18 cellular contexts compared by ENCODE assay signal in the genomic region with DNA sequence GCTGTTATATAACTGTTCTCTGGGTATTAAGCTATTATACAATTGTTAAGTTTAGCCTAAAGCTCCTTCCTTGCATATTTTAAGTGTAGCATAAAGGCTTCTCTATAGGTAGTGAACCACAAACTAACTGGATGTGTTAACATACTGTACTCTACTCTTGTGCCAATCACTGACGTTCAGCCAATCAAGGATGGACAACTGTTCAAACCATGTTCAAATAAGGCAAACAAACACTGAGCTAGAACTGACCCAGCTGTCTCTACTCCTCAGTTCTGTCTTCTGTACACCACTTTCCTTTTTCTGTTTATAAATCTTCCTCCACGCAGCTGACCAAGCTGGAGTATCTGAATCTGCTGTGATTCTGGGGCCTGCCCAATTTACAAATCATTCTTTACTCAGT.
DNase-seq lines count a peak whose midpoint lies in the region; ATAC-seq, FAIRE-seq and TF ChIP-seq lines count a peak whose summit lies in the region.
"Had no signal": no experiment of that assay in that cellular context is flagged by ENCODE, and none has a peak within 500 bp of the region (broad histone marks: within the 10 kb centered on the region; RNA-seq: fewer than 3 reads in every experiment).

No MANE protein-coding gene starts in this region.

- no peaks in the 10 kb centered on the region for H3K36me3 ChIP-seq in H1 (ENCODE audit: control insufficient read depth in 2 of 4, insufficient read depth in 4 of 4, low read length in 3 of 4)
- no peaks in the 10 kb centered on the region for H3K36me3 ChIP-seq in mucosa of descending colon (ENCODE audit: low read depth)
- no peaks in the 10 kb centered on the region for H3K36me3 ChIP-seq in neural progenitor cell
- H3K36me3 ChIP-seq: BLaER1 treated with 17β-estradiol and CSF1 and Interleukin-3, amounts not matched to agents 10 nM and 100 nM had no signal

- peak overlapping the region; percentile 96 for H2BK20ac ChIP-seq in H1 (ENCODE audit: low read length)

- no peaks in the 10 kb centered on the region for H3K9me3 ChIP-seq in H1 (ENCODE audit: insufficient read depth in 2 of 2, low read depth in 1 of 2, low read length in 1 of 2)
- no peaks in the 10 kb centered on the region for H3K9me3 ChIP-seq in mucosa of descending colon
- H3K9me3 ChIP-seq in neural progenitor cell (ENCODE audit: low read depth) = no peaks in the 10 kb centered on the region
- H3K9me3 ChIP-seq: BLaER1 treated with 17β-estradiol and CSF1 and Interleukin-3, amounts not matched to agents 10 nM and 100 nM; SK-N-SH had no signal

- peak; percentile 67 for DNase-seq in DMS53 (lab: John Stamatoyannopoulos, UW)
- peak; percentile 0 for DNase-seq in LHCN-M2 (ENCODE audit: low read depth)
- no peak for DNase-seq in H1 (ENCODE audit: low read depth in 1 of 2, low spot score in 2 of 2)
- DNase-seq in mucosa of descending colon = no peak
- DNase-seq in caudate nucleus (lab: John Stamatoyannopoulos, UW) = no peak
- DNase-seq in neural progenitor cell (ENCODE audit: low spot score) = no peak
- no peak for DNase-seq in NCI-H524 (lab: John Stamatoyannopoulos, UW)
- DNase-seq: 8988T, GOT3, HFFc6, MM.1S, NCI-H1105 treated with DMSO at 0.1 percent for 48 hours, NCI-H1930, NCI-H524 treated with DMSO at 0.1 percent for 48 hours, SK-N-SH had no signal

- H3K4me1 Mint-ChIP-seq in neural progenitor cell = peaks cover 26% of the 10 kb centered on the region

- ATAC-seq in mucosa of descending colon (peak; percentile 10), GM21390 (IDR thresholded peaks at IDR 0.05; ENCODE audit: unreplicated experiment) (no peak)

- no peak overlapping the region for H2AK5ac ChIP-seq in H1 (ENCODE audit: low read depth, low read length)

- H3K4me2 ChIP-seq in H1 (ENCODE audit: insufficient read depth in 1 of 2, low read depth in 2 of 2, low read length in 2 of 2) = no peak overlapping the region
- no peak overlapping the region for H3K4me2 ChIP-seq in neural progenitor cell
- H3K4me2 ChIP-seq: BLaER1 treated with 17β-estradiol and CSF1 and Interleukin-3, amounts not matched to agents 10 nM and 100 nM; KMS-11; SK-N-SH had no signal

- no peak overlapping the region for H2AFZ ChIP-seq in H1 (ENCODE audit: low read length)
- H2AFZ ChIP-seq in neural progenitor cell (replicated peaks) = no peak overlapping the region

- H3K9ac ChIP-seq in H1 (replicated peaks in 1 of 4; ENCODE audit: extremely low read depth in 1 of 4, low read depth in 3 of 4, low read length in 3 of 4) = no peak overlapping the region
- H3K9ac ChIP-seq in neural progenitor cell = no peak overlapping the region
- H3K9ac ChIP-seq: BLaER1 treated with 17β-estradiol and CSF1 and Interleukin-3, amounts not matched to agents 10 nM and 100 nM; KMS-11; SK-N-SH had no signal

- no peak overlapping the region; the same call in 1 of the 2 replicates for H3K18ac ChIP-seq in H1 (ENCODE audit: extremely low read depth, low read length)

- H3K27ac ChIP-seq in H1 (ENCODE audit: low read depth, low read length) = no peak overlapping the region
- H3K27ac ChIP-seq in caudate nucleus (ENCODE audit: low read depth, low read length) = no peak overlapping the region
- H3K27ac ChIP-seq in neural progenitor cell = no peak overlapping the region
- H3K27ac ChIP-seq: BLaER1 treated with 17β-estradiol and CSF1 and Interleukin-3, amounts not matched to agents 10 nM and 100 nM; KMS-11 had no signal

- POLR2A ChIA-PET in H1 (lab: Charles Lee; ENCODE audit: partially characterized antibody) = no interaction called here

- H3K27me3 ChIP-seq in H1 (replicated peaks in 1 of 4; ENCODE audit: control insufficient read depth in 3 of 4, extremely low read depth in 1 of 4, insufficient read depth in 3 of 4, low read length in 3 of 4) (no peaks in the 10 kb centered on the region), neural progenitor cell (peaks cover 60% of the 10 kb centered on the region)
- H3K27me3 ChIP-seq: BLaER1 treated with 17β-estradiol and CSF1 and Interleukin-3, amounts not matched to agents 10 nM and 100 nM had no signal

- no peak for TF ChIP-seq POLR2A in H1 (IDR thresholded peaks at IDR 0.05; ENCODE audit: control extremely low read depth in 1 of 2, low read depth in 2 of 2, low read length in 2 of 2)

- peak overlapping the region; percentile 68; the same call in 1 of the 2 replicates for H2BK5ac ChIP-seq in H1 (ENCODE audit: low read depth, low read length)

- H3K36me3 Mint-ChIP-seq in neural progenitor cell = no peaks in the 10 kb centered on the region

- 81% methylated on average over 2 of the region's 2 CpGs; no CpG with 5 or more reads in 1 of the 2 experiments for WGBS in H1 (ENCODE audit: extremely low coverage in 1 of 2, insufficient coverage in 1 of 2, insufficient read length in 1 of 2, insufficient replicate concordance in 2 of 2, low coverage in 1 of 2, low lambda C conversion rate in 2 of 2, missing lambda C conversion rate in 1 of 2), 2 experiments

- H3K23me2 ChIP-seq in H1 (ENCODE audit: low read depth, low read length) = no peaks in the 10 kb centered on the region

- no peak overlapping the region for H4K5ac ChIP-seq in H1 (ENCODE audit: insufficient read length, low read depth, low read length)

- peak overlapping the region; percentile 24 for H3K4ac ChIP-seq in H1 (replicated peaks; ENCODE audit: insufficient read length, low read depth, low read length)

- H3K56ac ChIP-seq in H1 (replicated peaks; ENCODE audit: insufficient read length, low read depth, low read length) = no peak overlapping the region

- TF ChIP-seq EP300 in H1 (IDR thresholded peaks at IDR 0.05; ENCODE audit: borderline replicate concordance in 1 of 2, low read depth in 2 of 2, low read length in 2 of 2) = no peak

- TF ChIP-seq RAD21 in H1 (IDR thresholded peaks at IDR 0.05 in 1 of 2, conservative IDR thresholded peaks at IDR 0.05 in 1 of 2; ENCODE audit: low read depth in 2 of 2, low read length in 2 of 2) = no peak

- intact Hi-C loops in mucosa of descending colon (cut with DNase I, micrococcal nuclease) = no loop called here

- no peaks in the 10 kb centered on the region for H4K20me1 ChIP-seq in H1 (replicated peaks in 1 of 2; ENCODE audit: control insufficient read depth in 1 of 2, insufficient read depth in 2 of 2, low read length in 2 of 2)
- H4K20me1 ChIP-seq in neural progenitor cell (ENCODE audit: low read depth) = no peaks in the 10 kb centered on the region
- H4K20me1 ChIP-seq: BLaER1 treated with 17β-estradiol and CSF1 and Interleukin-3, amounts not matched to agents 10 nM and 100 nM had no signal

- H3K27ac Mint-ChIP-seq in neural progenitor cell = no peak overlapping the region
- H3K27ac Mint-ChIP-seq: HFFc6 had no signal

- H3K27me3 Mint-ChIP-seq in neural progenitor cell (ENCODE audit: insufficient read depth, low read depth) = no peaks in the 10 kb centered on the region

- no peaks in the 10 kb centered on the region for H3K9me3 Mint-ChIP-seq in neural progenitor cell

- H4K8ac ChIP-seq in H1 (ENCODE audit: extremely low read depth, insufficient read depth, low read length) = no peak overlapping the region

- H2BK120ac ChIP-seq in H1 (replicated peaks; ENCODE audit: low read depth, low read length) = peak overlapping the region; percentile 92

- no peaks in the 10 kb centered on the region for H3K79me1 ChIP-seq in H1 (ENCODE audit: low read depth, low read length)

- H2BK15ac ChIP-seq in H1 (ENCODE audit: low read length) = 0 out of 2 replicates have a peak overlapping the region, but pooled peaks have one; percentile 16

- TF ChIP-seq CTCF in H1 (IDR thresholded peaks at IDR 0.05; ENCODE audit: control extremely low read depth in 1 of 3, insufficient read depth in 1 of 3, low read depth in 1 of 3, low read length in 3 of 3) (no peak), mucosa of descending colon (IDR thresholded peaks at IDR 0.05) (no peak), neural progenitor cell (IDR thresholded peaks at IDR 0.05) (no peak)

- H3K23ac ChIP-seq in H1 (ENCODE audit: insufficient read length) = no peak overlapping the region

- CTCF ChIA-PET in H1 (lab: Charles Lee; ENCODE audit: partially characterized antibody) = interaction anchor here (0.7 to 3.3 kb wide), 3 partner anchors 11 to 23 kb away, joined by 3 to 33 read pairs (median 4); no protein-coding TSS in a partner anchor

- H4K91ac ChIP-seq in H1 (replicated peaks; ENCODE audit: insufficient read length, low read length) = peak overlapping the region; percentile 37

- peak overlapping the region; percentile 89; the same call in 1 of the 2 replicates for H2BK12ac ChIP-seq in H1 (ENCODE audit: low read depth, low read length)

- no peak overlapping the region for H3K4me3 Mint-ChIP-seq in neural progenitor cell
- H3K4me3 Mint-ChIP-seq: HFFc6 had no signal

- FAIRE-seq in H1 (lab: Jason Lieb, UNC) = no peak

- peaks cover 0 to 16% (median 6%) of the 10 kb centered on the region in 4 experiments; a peak in 4 of 7 replicates for H3K4me1 ChIP-seq in H1 (replicated peaks in 1 of 4; ENCODE audit: control insufficient read depth in 3 of 4, insufficient read depth in 4 of 4, low read length in 3 of 4)
- no peaks in the 10 kb centered on the region for H3K4me1 ChIP-seq in mucosa of descending colon (ENCODE audit: low read depth)
- H3K4me1 ChIP-seq in neural progenitor cell = peaks cover 13% of the 10 kb centered on the region

- H3K79me2 ChIP-seq in H1 (ENCODE audit: control insufficient read depth in 1 of 2, insufficient read depth in 2 of 2, low read length in 2 of 2) = no peaks in the 10 kb centered on the region
- no peaks in the 10 kb centered on the region for H3K79me2 ChIP-seq in neural progenitor cell (ENCODE audit: low read depth)

- H3K4me3 ChIP-seq in H1 (ENCODE audit: extremely low read depth in 1 of 4, insufficient read depth in 2 of 4, low read depth in 3 of 4, low read length in 4 of 4) (no peak overlapping the region), mucosa of descending colon (no peak overlapping the region), neural progenitor cell (no peak overlapping the region)
- H3K4me3 ChIP-seq: BLaER1 treated with 17β-estradiol and CSF1 and Interleukin-3, amounts not matched to agents 10 nM and 100 nM had no signal

- H3F3A ChIP-seq in neural progenitor cell (ENCODE audit: low read depth) = peaks cover 3% of the 10 kb centered on the region

- no peak overlapping the region for H3K14ac ChIP-seq in H1 (ENCODE audit: insufficient read length)

TF ChIP-seq in H1, 55 proteins besides CTCF, POLR2A, EP300 and RAD21 (continues in another document):
- TF ChIP-seq KDM4A (IDR thresholded peaks at IDR 0.05; ENCODE audit: low read depth, low read length, severe bottlenecking) = no peak
- no peak for TF ChIP-seq ZNF274 (IDR thresholded peaks at IDR 0.05; ENCODE audit: borderline replicate concordance, extremely low read depth, low read length)
- TF ChIP-seq, protein P1, sequence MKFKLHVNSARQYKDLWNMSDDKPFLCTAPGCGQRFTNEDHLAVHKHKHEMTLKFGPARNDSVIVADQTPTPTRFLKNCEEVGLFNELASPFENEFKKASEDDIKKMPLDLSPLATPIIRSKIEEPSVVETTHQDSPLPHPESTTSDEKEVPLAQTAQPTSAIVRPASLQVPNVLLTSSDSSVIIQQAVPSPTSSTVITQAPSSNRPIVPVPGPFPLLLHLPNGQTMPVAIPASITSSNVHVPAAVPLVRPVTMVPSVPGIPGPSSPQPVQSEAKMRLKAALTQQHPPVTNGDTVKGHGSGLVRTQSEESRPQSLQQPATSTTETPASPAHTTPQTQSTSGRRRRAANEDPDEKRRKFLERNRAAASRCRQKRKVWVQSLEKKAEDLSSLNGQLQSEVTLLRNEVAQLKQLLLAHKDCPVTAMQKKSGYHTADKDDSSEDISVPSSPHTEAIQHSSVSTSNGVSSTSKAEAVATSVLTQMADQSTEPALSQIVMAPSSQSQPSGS (IDR thresholded peaks at IDR 0.05; ENCODE audit: low read length) = no peak

Comparison
In these comparisons a context has a peak if more than half of its experiments do, and no peak if none do; other contexts are left out.
1. DNase-seq: peak in DMS53 (single experiment) and LHCN-M2 (single experiment); none in H1 (0 of 2), mucosa of descending colon (0 of 3), caudate nucleus (0 of 61), neural progenitor cell (single experiment) and NCI-H524 (0 of 2).